Comparison of ENCODE assay signal across 14 cellular contexts in the genomic region with DNA sequence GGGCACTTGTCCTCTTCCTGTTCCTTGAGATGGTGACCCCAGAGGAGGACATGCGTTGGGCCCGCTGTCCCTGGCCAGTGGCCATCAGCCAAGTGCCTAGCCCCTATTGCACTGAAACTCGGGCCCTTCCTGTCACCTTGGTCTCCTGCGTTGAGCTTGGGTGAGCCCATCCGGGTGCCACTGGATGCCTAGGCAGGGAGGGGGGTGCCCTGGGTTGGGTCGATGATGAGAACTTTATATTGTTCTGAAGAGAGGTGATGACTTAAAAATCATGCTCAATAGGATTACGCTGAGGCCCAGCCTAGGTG.
A peak's percentile ranks its signal among the peaks of the same experiment; 100 is the strongest.
DNase-seq lines count a peak whose midpoint lies in the region; ATAC-seq and TF ChIP-seq lines count a peak whose summit lies in the region.
"Had no signal": no experiment of that assay in that cellular context is flagged by ENCODE, and none has a peak within 500 bp of the region (broad histone marks: within the 10 kb centered on the region; RNA-seq: fewer than 3 reads in every experiment).

No MANE protein-coding gene starts in this region.

- intact Hi-C loops in left cardiac atrium (cut with DNase I) (no loop called here), prostate gland (cut with DNase I) (no loop called here)

- TF ChIP-seq CTCF in SK-N-SH (IDR thresholded peaks at IDR 0.05) (no peak), Peyer's patch (IDR thresholded peaks at IDR 0.05) (no peak), prostate gland (IDR thresholded peaks at IDR 0.05) (no peak)

- DNase-seq in SK-N-SH: peak; percentile 3
- DNase-seq in Peyer's patch: peak; percentile 8 to 22 (median 15)
- DNase-seq in left cardiac atrium: peak; percentile 12
- peak; percentile 3 for DNase-seq in prostate gland (ENCODE audit: low spot score)
- no peak for DNase-seq in hippocampal formation (lab: John Stamatoyannopoulos, UW)
- DNase-seq in SJCRH30: no peak
- DNase-seq: BE2C; foreskin melanocyte; MM.1S; NCI-H1694 treated with DMSO at 0.1 percent for 48 hours; stimulated activated CD4-positive, alpha-beta T cell treated with anti-CD3 and anti-CD28 coated beads, Interleukin-2, amount 100 ng/mL, for 48 hours had no signal

- no peaks in the 10 kb centered on the region for H4K20me1 ChIP-seq in SK-N-SH (ENCODE audit: insufficient read depth)

- no peak overlapping the region for H3K27ac ChIP-seq in SK-N-SH (ENCODE audit: low read depth in 2 of 2, low read length in 1 of 2)
- H3K27ac ChIP-seq in Peyer's patch: no peak overlapping the region
- no peak overlapping the region for H3K27ac ChIP-seq in prostate gland
- no peak overlapping the region for H3K27ac ChIP-seq in SJCRH30
- H3K27ac ChIP-seq: 22Rv1 had no signal

- no CpG with 5 or more reads among the region's 7 CpGs for WGBS in SK-N-SH (ENCODE audit: low lambda C conversion rate)
- WGBS in prostate gland: 96% methylated on average over 7 of the region's 7 CpGs

- H2AFZ ChIP-seq in SK-N-SH (ENCODE audit: low read depth): no peak overlapping the region

- no peak overlapping the region for H3K9ac ChIP-seq in SK-N-SH

- ATAC-seq in SK-N-SH treated with all-trans-retinoic acid at 6 μM for 48 hours: no peak
- ATAC-seq in left cardiac atrium: no peak
- no peak for ATAC-seq in GM21381 (IDR thresholded peaks at IDR 0.05; ENCODE audit: unreplicated experiment)

- H3K9me2 ChIP-seq in SK-N-SH: no peaks in the 10 kb centered on the region

- H3K79me2 ChIP-seq in SK-N-SH (ENCODE audit: insufficient read depth): no peaks in the 10 kb centered on the region

- H3K4me2 ChIP-seq in SK-N-SH: no peak overlapping the region

- CTCF ChIA-PET in SK-N-SH (lab: Yijun Ruan, JAX): no interaction called here

- H3K27me3 ChIP-seq in SK-N-SH (ENCODE audit: insufficient read depth) (no peaks in the 10 kb centered on the region), Peyer's patch (no peaks in the 10 kb centered on the region), prostate gland (replicated peaks; ENCODE audit: insufficient read depth) (no peaks in the 10 kb centered on the region), SJCRH30 (no peaks in the 10 kb centered on the region)
- H3K27me3 ChIP-seq: BE2C had no signal

- H3K4me3 ChIP-seq in SK-N-SH (ENCODE audit: low read depth in 2 of 2, low read length in 1 of 2) (no peak overlapping the region), Peyer's patch (no peak overlapping the region), prostate gland (no peak overlapping the region), SJCRH30 (no peak overlapping the region)

- no peak for TF ChIP-seq POLR2A in Peyer's patch (IDR thresholded peaks at IDR 0.05)
- no peak for TF ChIP-seq POLR2A in prostate gland (IDR thresholded peaks at IDR 0.05)

- H3K4me1 ChIP-seq in SK-N-SH (ENCODE audit: control insufficient read depth in 1 of 2, insufficient read depth in 2 of 2, low read depth in 1 of 2, low read length in 1 of 2) (no peaks in the 10 kb centered on the region), Peyer's patch (no peaks in the 10 kb centered on the region), prostate gland (replicated peaks) (no peaks in the 10 kb centered on the region), SJCRH30 (no peaks in the 10 kb centered on the region)
- H3K4me1 ChIP-seq: BE2C had no signal

- POLR2A ChIA-PET in SK-N-SH (lab: Yijun Ruan, JAX): no interaction called here

- TF ChIP-seq EP300 in SK-N-SH (IDR thresholded peaks at IDR 0.05; ENCODE audit: borderline replicate concordance in 1 of 2, low read depth in 1 of 2, low read length in 1 of 2): no peak

- H3F3A ChIP-seq in SK-N-SH (replicated peaks; ENCODE audit: insufficient read depth): no peaks in the 10 kb centered on the region

- H3K36me3 ChIP-seq in SK-N-SH (replicated peaks in 1 of 2; ENCODE audit: control insufficient read depth in 1 of 2, insufficient read depth in 2 of 2, low read length in 1 of 2) (no peaks in the 10 kb centered on the region), Peyer's patch (no peaks in the 10 kb centered on the region), prostate gland (no peaks in the 10 kb centered on the region), SJCRH30 (no peaks in the 10 kb centered on the region)
- H3K36me3 ChIP-seq: BE2C had no signal

- H3K9me3 ChIP-seq in SK-N-SH (no peaks in the 10 kb centered on the region), Peyer's patch (peaks cover 0 to 73% (median 24%) of the 10 kb centered on the region in 4 donors), prostate gland (no peaks in the 10 kb centered on the region), SJCRH30 (replicated peaks) (no peaks in the 10 kb centered on the region; the same call in 1 of the 2 replicates)

- no peak for TF ChIP-seq RAD21 in SK-N-SH (IDR thresholded peaks at IDR 0.05; ENCODE audit: low read length)

TF ChIP-seq in SK-N-SH, 30 proteins besides CTCF, POLR2A, EP300 and RAD21 (continues in another document):
- no peak for TF ChIP-seq FOXM1 (IDR thresholded peaks at IDR 0.05; ENCODE audit: low read depth)
- TF ChIP-seq YY1 (IDR thresholded peaks at IDR 0.05; ENCODE audit: low read depth): no peak
- TF ChIP-seq TEAD4 (IDR thresholded peaks at IDR 0.05; ENCODE audit: borderline replicate concordance, insufficient read depth): no peak
- no peak for TF ChIP-seq POLR2AphosphoS5 (IDR thresholded peaks at IDR 0.05; ENCODE audit: low read depth, low read length)
- no peak for TF ChIP-seq RXRA (IDR thresholded peaks at IDR 0.05; ENCODE audit: borderline replicate concordance, low read depth)
- TF ChIP-seq, protein P1, sequence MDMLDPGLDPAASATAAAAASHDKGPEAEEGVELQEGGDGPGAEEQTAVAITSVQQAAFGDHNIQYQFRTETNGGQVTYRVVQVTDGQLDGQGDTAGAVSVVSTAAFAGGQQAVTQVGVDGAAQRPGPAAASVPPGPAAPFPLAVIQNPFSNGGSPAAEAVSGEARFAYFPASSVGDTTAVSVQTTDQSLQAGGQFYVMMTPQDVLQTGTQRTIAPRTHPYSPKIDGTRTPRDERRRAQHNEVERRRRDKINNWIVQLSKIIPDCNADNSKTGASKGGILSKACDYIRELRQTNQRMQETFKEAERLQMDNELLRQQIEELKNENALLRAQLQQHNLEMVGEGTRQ (IDR thresholded peaks at IDR 0.05; ENCODE audit: borderline replicate concordance, low read depth, low read length): no peak
- TF ChIP-seq NRF1 (IDR thresholded peaks at IDR 0.05; ENCODE audit: low read depth, low read length): no peak
- TF ChIP-seq, protein P2, sequence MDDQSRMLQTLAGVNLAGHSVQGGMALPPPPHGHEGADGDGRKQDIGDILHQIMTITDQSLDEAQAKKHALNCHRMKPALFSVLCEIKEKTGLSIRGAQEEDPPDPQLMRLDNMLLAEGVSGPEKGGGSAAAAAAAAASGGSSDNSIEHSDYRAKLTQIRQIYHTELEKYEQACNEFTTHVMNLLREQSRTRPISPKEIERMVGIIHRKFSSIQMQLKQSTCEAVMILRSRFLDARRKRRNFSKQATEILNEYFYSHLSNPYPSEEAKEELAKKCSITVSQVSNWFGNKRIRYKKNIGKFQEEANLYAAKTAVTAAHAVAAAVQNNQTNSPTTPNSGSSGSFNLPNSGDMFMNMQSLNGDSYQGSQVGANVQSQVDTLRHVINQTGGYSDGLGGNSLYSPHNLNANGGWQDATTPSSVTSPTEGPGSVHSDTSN (IDR thresholded peaks at IDR 0.05): no peak
- no peak for TF ChIP-seq JUND (IDR thresholded peaks at IDR 0.05)
- TF ChIP-seq GATA2 (CRISPR knock-in tag; IDR thresholded peaks at IDR 0.05): no peak

TF ChIP-seq in SK-N-SH treated with all-trans-retinoic acid at 6 μM for 48 hours, 23 proteins besides CTCF, POLR2A, EP300 and RAD21:
- TF ChIP-seq OSR1 (CRISPR knock-in tag; IDR thresholded peaks at IDR 0.05) (no peak), ZFP3 (CRISPR knock-in tag; IDR thresholded peaks at IDR 0.05) (no peak), TOX (CRISPR knock-in tag; IDR thresholded peaks at IDR 0.05; ENCODE audit: borderline replicate concordance) (no peak), RARB (CRISPR knock-in tag; IDR thresholded peaks at IDR 0.05) (no peak), ZNF70 (CRISPR knock-in tag; IDR thresholded peaks at IDR 0.05) (no peak), ZNF565 (CRISPR knock-in tag; conservative IDR thresholded peaks at IDR 0.05; ENCODE audit: low read depth) (no peak), CSDC2 (CRISPR knock-in tag; IDR thresholded peaks at IDR 0.05) (no peak), ZNF8 (CRISPR knock-in tag; IDR thresholded peaks at IDR 0.05) (no peak), ZFP30 (CRISPR knock-in tag; IDR thresholded peaks at IDR 0.05) (no peak), PPARA (CRISPR knock-in tag; IDR thresholded peaks at IDR 0.05; ENCODE audit: borderline replicate concordance) (no peak), BACH2 (CRISPR knock-in tag; IDR thresholded peaks at IDR 0.05; ENCODE audit: borderline replicate concordance) (no peak), SNAI2 (CRISPR knock-in tag; IDR thresholded peaks at IDR 0.05) (no peak)
- TF ChIP-seq, protein P3, sequence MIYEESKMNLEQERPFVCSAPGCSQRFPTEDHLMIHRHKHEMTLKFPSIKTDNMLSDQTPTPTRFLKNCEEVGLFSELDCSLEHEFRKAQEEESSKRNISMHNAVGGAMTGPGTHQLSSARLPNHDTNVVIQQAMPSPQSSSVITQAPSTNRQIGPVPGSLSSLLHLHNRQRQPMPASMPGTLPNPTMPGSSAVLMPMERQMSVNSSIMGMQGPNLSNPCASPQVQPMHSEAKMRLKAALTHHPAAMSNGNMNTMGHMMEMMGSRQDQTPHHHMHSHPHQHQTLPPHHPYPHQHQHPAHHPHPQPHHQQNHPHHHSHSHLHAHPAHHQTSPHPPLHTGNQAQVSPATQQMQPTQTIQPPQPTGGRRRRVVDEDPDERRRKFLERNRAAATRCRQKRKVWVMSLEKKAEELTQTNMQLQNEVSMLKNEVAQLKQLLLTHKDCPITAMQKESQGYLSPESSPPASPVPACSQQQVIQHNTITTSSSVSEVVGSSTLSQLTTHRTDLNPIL (CRISPR knock-in tag; IDR thresholded peaks at IDR 0.05; ENCODE audit: low read depth): no peak

Comparison
In these comparisons a context has a peak if more than half of its experiments do, and no peak if none do; other contexts are left out.
1. DNase-seq: peak in SK-N-SH (single experiment), Peyer's patch (3 of 3), left cardiac atrium (single experiment) and prostate gland (single experiment); none in hippocampal formation (0 of 2) and SJCRH30 (0 of 2).